ENCODE assay signal across 2 cellular contexts in genomic region chr2:31579996-31580320, GRCh38.
TF ChIP-seq lines count a peak whose summit lies in the region.

No MANE protein-coding gene starts in this region.

TF ChIP-seq in H1, 55 proteins besides CTCF, POLR2A, EP300 and RAD21:
- no peak for TF ChIP-seq NRF1 (IDR thresholded peaks at IDR 0.05; ENCODE audit: low read depth, low read length)
- TF ChIP-seq TAF1 (IDR thresholded peaks at IDR 0.05; ENCODE audit: low read depth, low read length): no peak
- TF ChIP-seq SAP30 (IDR thresholded peaks at IDR 0.05; ENCODE audit: insufficient read depth, insufficient replicate concordance, low read length): no peak
- no peak for TF ChIP-seq CHD7 (IDR thresholded peaks at IDR 0.05; ENCODE audit: insufficient replicate concordance, low read length)
- TF ChIP-seq CHD2 (IDR thresholded peaks at IDR 0.05; ENCODE audit: low read length): no peak
- no peak for TF ChIP-seq SUZ12 (IDR thresholded peaks at IDR 0.05; ENCODE audit: low read length)
- TF ChIP-seq CEBPB (IDR thresholded peaks at IDR 0.05; ENCODE audit: low read depth, low read length): no peak
- TF ChIP-seq BCL11A (IDR thresholded peaks at IDR 0.05; ENCODE audit: low read depth in 2 of 2, low read length in 2 of 2): no peak
- no peak for TF ChIP-seq KDM1A (IDR thresholded peaks at IDR 0.05; ENCODE audit: borderline replicate concordance, low read length)

TF ChIP-seq in GM12891, 5 proteins besides CTCF, POLR2A, EP300 and RAD21:
- no peak for TF ChIP-seq SPI1 (IDR thresholded peaks at IDR 0.05; ENCODE audit: low read depth, low read length)
- no peak for TF ChIP-seq PAX5 (IDR thresholded peaks at IDR 0.05; ENCODE audit: insufficient read depth, low read length, severe bottlenecking)
- no peak for TF ChIP-seq POLR2AphosphoS5 (IDR thresholded peaks at IDR 0.05; ENCODE audit: low read depth, low read length)
- TF ChIP-seq TAF1 (IDR thresholded peaks at IDR 0.05; ENCODE audit: low read depth, low read length): no peak
TF ChIP-seq in GM12891: peak in this region for 0.
